In genomic region chr15:77886805-77887448, GRCh38 we compare ENCODE assay signal across 18 cellular contexts.
DNase-seq lines count a peak whose midpoint lies in the region; ATAC-seq and TF ChIP-seq lines count a peak whose summit lies in the region.
"Had no signal": no experiment of that assay in that cellular context is flagged by ENCODE, and none has a peak within 500 bp of the region (broad histone marks: within the 10 kb centered on the region; RNA-seq: fewer than 3 reads in every experiment).

No MANE protein-coding gene starts in this region.

- no peak overlapping the region for H3K4me3 ChIP-seq in heart left ventricle
- no peak overlapping the region for H3K4me3 ChIP-seq in ascending aorta
- no peak overlapping the region for H3K4me3 ChIP-seq in psoas muscle
- H3K4me3 ChIP-seq in aorta (ENCODE audit: low read length in 2 of 2), result no peak overlapping the region
- H3K4me3 ChIP-seq: K562, SJSA1 had no signal

- DNase-seq in heart left ventricle, result no peak
- no peak for DNase-seq in left cardiac atrium
- no peak for DNase-seq in ascending aorta (ENCODE audit: low spot score in 2 of 2)
- DNase-seq in psoas muscle, result no peak
- DNase-seq in aorta, result no peak
- no peak for DNase-seq in RPMI8226
- no peak for DNase-seq in activated T-helper 1 cell treated with anti-CD3 and anti-CD28 coated beads, Interleukin-12 subunit alpha, Interleukin-12 subunit beta, Interleukin-2, Interleukin-4 antibody, amounts not matched to agents 30 ng/mL and 10 ng/mL and 1 ng/mL, durations not matched to agents 14 hours and 24 hours and 36 hours (ENCODE audit: low spot score)
- DNase-seq: 8988T; BE2C; CD8-positive, alpha-beta T cell; DMS79 treated with DMSO at 0.1 percent for 48 hours; GOT3; NCI-H187; NCI-H446; NK-92 treated with Interleukin-12 subunit alpha and Interleukin-12 subunit beta, amount 100 ng/mL, for 24 hours had no signal

- no peaks in the 10 kb centered on the region for H3K9me3 Mint-ChIP-seq in activated T-helper 1 cell treated with anti-CD3 and anti-CD28 coated beads, Interleukin-12 subunit alpha, Interleukin-12 subunit beta, Interleukin-2, Interleukin-4 antibody, amounts not matched to agents 30 ng/mL and 10 ng/mL and 1 ng/mL, durations not matched to agents 14 hours and 24 hours and 36 hours
- H3K9me3 Mint-ChIP-seq: CD8-positive, alpha-beta T cell had no signal

- H3K27ac ChIP-seq in heart left ventricle, result peak overlapping the region in 9 of 12 donors; percentile 20 to 70 (median 44)
- H3K27ac ChIP-seq in ascending aorta, result peak overlapping the region; percentile 72 to 97
- peak overlapping the region; percentile 50 for H3K27ac ChIP-seq in psoas muscle
- H3K27ac ChIP-seq in aorta (ENCODE audit: low read depth in 1 of 2, low read length in 2 of 2), result peak overlapping the region; percentile 48 to 98
- H3K27ac ChIP-seq: SJSA1 had no signal

- H3K4me3 Mint-ChIP-seq in activated T-helper 1 cell treated with anti-CD3 and anti-CD28 coated beads, Interleukin-12 subunit alpha, Interleukin-12 subunit beta, Interleukin-2, Interleukin-4 antibody, amounts not matched to agents 30 ng/mL and 10 ng/mL and 1 ng/mL, durations not matched to agents 14 hours and 24 hours and 36 hours, result no peak overlapping the region
- H3K4me3 Mint-ChIP-seq: CD8-positive, alpha-beta T cell had no signal

- H3K27me3 Mint-ChIP-seq in activated T-helper 1 cell treated with anti-CD3 and anti-CD28 coated beads, Interleukin-12 subunit alpha, Interleukin-12 subunit beta, Interleukin-2, Interleukin-4 antibody, amounts not matched to agents 30 ng/mL and 10 ng/mL and 1 ng/mL, durations not matched to agents 14 hours and 24 hours and 36 hours (ENCODE audit: insufficient read depth), result no peaks in the 10 kb centered on the region

- WGBS in heart left ventricle, 4 donors, result 94 to 97% (median 96%) methylated on average over 7 to 11 of the region's 11 CpGs
- 89 to 96% (median 94%) methylated on average over 10 to 11 of the region's 11 CpGs for WGBS in psoas muscle, 3 donors
- WGBS in aorta, 2 donors, result 66 to 70% methylated on average over 11 of the region's 11 CpGs

- H3K9me3 ChIP-seq in heart left ventricle (no peaks in the 10 kb centered on the region), ascending aorta (no peaks in the 10 kb centered on the region), psoas muscle (no peaks in the 10 kb centered on the region), aorta (ENCODE audit: control insufficient read depth, low read length) (no peaks in the 10 kb centered on the region)
- H3K9me3 ChIP-seq: BE2C, SJSA1 had no signal

- ATAC-seq in heart left ventricle (no peak), left cardiac atrium (no peak), psoas muscle (no peak), aorta (ENCODE audit: low FRiP score) (no peak), GM21390 (IDR thresholded peaks at IDR 0.05; ENCODE audit: unreplicated experiment) (no peak)
- ATAC-seq: CD8-positive, alpha-beta T cell; K562 had no signal

- TF ChIP-seq CTCF in heart left ventricle (IDR thresholded peaks at IDR 0.05), result no peak
- no peak for TF ChIP-seq CTCF in ascending aorta (IDR thresholded peaks at IDR 0.05)
- TF ChIP-seq CTCF in psoas muscle (IDR thresholded peaks at IDR 0.05), result no peak

- intact Hi-C loops in heart left ventricle (cut with DNase I) (no loop called here), left cardiac atrium (cut with DNase I) (no loop called here), ascending aorta (cut with DNase I) (loop anchor here (10.0 kb wide), 1 partner anchor 118 kb away; no protein-coding TSS in a partner anchor), psoas muscle (cut with DNase I) (no loop called here), aorta (cut with DNase I) (no loop called here)
- intact Hi-C loops in activated T-helper 1 cell treated with anti-CD3 and anti-CD28 coated beads, Interleukin-12 subunit alpha, Interleukin-12 subunit beta, Interleukin-2, Interleukin-4 antibody, amounts not matched to agents 30 ng/mL and 10 ng/mL and 1 ng/mL, durations not matched to agents 14 hours and 24 hours and 36 hours (cut with micrococcal nuclease), result no loop called here

- H3K27ac Mint-ChIP-seq in activated T-helper 1 cell treated with anti-CD3 and anti-CD28 coated beads, Interleukin-12 subunit alpha, Interleukin-12 subunit beta, Interleukin-2, Interleukin-4 antibody, amounts not matched to agents 30 ng/mL and 10 ng/mL and 1 ng/mL, durations not matched to agents 14 hours and 24 hours and 36 hours, result no peak overlapping the region
- H3K27ac Mint-ChIP-seq: CD8-positive, alpha-beta T cell had no signal

- no peaks in the 10 kb centered on the region for H3K27me3 ChIP-seq in heart left ventricle
- no peaks in the 10 kb centered on the region for H3K27me3 ChIP-seq in ascending aorta
- H3K27me3 ChIP-seq in psoas muscle (ENCODE audit: insufficient read depth in 3 of 3, low read length in 2 of 3), result peaks cover 0 to 2% (median 0%) of the 10 kb centered on the region in 3 donors
- H3K27me3 ChIP-seq in aorta (ENCODE audit: control insufficient read depth in 1 of 2, insufficient read depth in 2 of 2, low read length in 1 of 2), result no peaks in the 10 kb centered on the region
- H3K27me3 ChIP-seq: BE2C, SJSA1 had no signal

- no peaks in the 10 kb centered on the region for H3K36me3 ChIP-seq in heart left ventricle
- H3K36me3 ChIP-seq in ascending aorta, result no peaks in the 10 kb centered on the region
- no peaks in the 10 kb centered on the region for H3K36me3 ChIP-seq in psoas muscle (ENCODE audit: insufficient read depth in 1 of 2, low read depth in 1 of 2)
- H3K36me3 ChIP-seq in aorta (ENCODE audit: control insufficient read depth in 1 of 2, insufficient read depth in 2 of 2, low read length in 1 of 2), result no peaks in the 10 kb centered on the region
- H3K36me3 ChIP-seq: BE2C, SJSA1 had no signal

- TF ChIP-seq POLR2A in heart left ventricle (IDR thresholded peaks at IDR 0.05), result no peak

- H3K36me3 Mint-ChIP-seq in activated T-helper 1 cell treated with anti-CD3 and anti-CD28 coated beads, Interleukin-12 subunit alpha, Interleukin-12 subunit beta, Interleukin-2, Interleukin-4 antibody, amounts not matched to agents 30 ng/mL and 10 ng/mL and 1 ng/mL, durations not matched to agents 14 hours and 24 hours and 36 hours (ENCODE audit: low read depth), result no peaks in the 10 kb centered on the region
- H3K36me3 Mint-ChIP-seq: CD8-positive, alpha-beta T cell had no signal

- H3K4me1 Mint-ChIP-seq in activated T-helper 1 cell treated with anti-CD3 and anti-CD28 coated beads, Interleukin-12 subunit alpha, Interleukin-12 subunit beta, Interleukin-2, Interleukin-4 antibody, amounts not matched to agents 30 ng/mL and 10 ng/mL and 1 ng/mL, durations not matched to agents 14 hours and 24 hours and 36 hours (ENCODE audit: low read depth), result no peaks in the 10 kb centered on the region

- H3K4me1 ChIP-seq in heart left ventricle (peaks cover 0 to 34% (median 2%) of the 10 kb centered on the region in 12 donors), ascending aorta (peaks cover 29 to 66% of the 10 kb centered on the region in 2 donors), psoas muscle (no peaks in the 10 kb centered on the region), aorta (ENCODE audit: control insufficient read depth in 1 of 2, insufficient read depth in 2 of 2, low read length in 2 of 2) (peaks cover 0 to 2% of the 10 kb centered on the region in 2 donors)
